6 cellular contexts compared by ENCODE assay signal in the genomic region with DNA sequence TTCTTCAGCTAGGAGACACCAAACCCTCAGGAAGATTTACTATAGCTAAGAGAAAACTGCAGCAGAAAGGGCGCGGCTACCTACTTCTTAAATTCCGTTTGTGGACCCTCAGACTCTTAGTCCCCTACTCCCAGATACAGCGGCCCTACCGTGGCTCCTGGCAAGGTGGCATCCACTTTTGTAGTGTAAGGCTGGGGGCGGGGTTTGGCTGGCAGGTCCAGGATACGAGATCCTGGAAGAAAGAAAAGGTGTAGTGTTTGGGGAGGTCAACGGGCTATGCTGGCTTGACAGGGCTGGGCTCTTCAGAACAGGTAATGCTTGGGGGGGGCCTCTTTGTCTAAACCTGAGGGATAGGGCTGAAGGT. TPM values are rescaled to one million over a fixed set of nuclear protein-coding genes. Genes with fewer than 3 reads are reported as not detected.
A peak's percentile ranks its signal among the peaks of the same experiment; 100 is the strongest.
DNase-seq lines count a peak whose midpoint lies in the region; ATAC-seq and TF ChIP-seq lines count a peak whose summit lies in the region.

No MANE protein-coding gene starts in this region.

- H3K4me1 ChIP-seq in thyroid gland: peaks cover 22 to 32% of the 10 kb centered on the region in 2 donors

- peak overlapping the region; percentile 75 for H3K4me3 ChIP-seq in AG10803 (ENCODE audit: low read length)
- H3K4me3 ChIP-seq in foreskin fibroblast (ENCODE audit: low read depth in 1 of 2, low read length in 2 of 2): peak overlapping the region; percentile 59 to 68
- H3K4me3 ChIP-seq in thyroid gland (replicated peaks in 1 of 3): peak overlapping the region; percentile 32 to 52 (median 46)

- H3K9me3 ChIP-seq in thyroid gland: no peaks in the 10 kb centered on the region

- no peaks in the 10 kb centered on the region for H3K27me3 ChIP-seq in thyroid gland

- no peak for TF ChIP-seq CTCF in AG10803 (conservative IDR thresholded peaks at IDR 0.05; ENCODE audit: low read length)
- no peak for TF ChIP-seq CTCF in foreskin fibroblast (IDR thresholded peaks at IDR 0.05; ENCODE audit: low read depth, low read length)
- no peak for TF ChIP-seq CTCF in thyroid gland (IDR thresholded peaks at IDR 0.05)

- H3K27ac ChIP-seq in thyroid gland: peak overlapping the region; percentile 88 to 98 (median 93)

- DNase-seq in AG10803 (ENCODE audit: low read depth): no peak
- DNase-seq in NCI-H510A treated with DMSO at 0.1 percent for 48 hours (lab: John Stamatoyannopoulos, UW): peak; percentile 82
- DNase-seq in foreskin fibroblast: no peak
- DNase-seq in thyroid gland: peak; percentile 67 to 68

- H3K36me3 ChIP-seq in thyroid gland: no peaks in the 10 kb centered on the region

- intact Hi-C loops in thyroid gland (cut with DNase I): no loop called here

- 2 to 8% methylated on average over 8 of the region's 8 CpGs for WGBS in thyroid gland, 2 donors

- no peak for TF ChIP-seq POLR2A in thyroid gland (IDR thresholded peaks at IDR 0.05)

- no peak for ATAC-seq in HG03432 (IDR thresholded peaks at IDR 0.05; ENCODE audit: unreplicated experiment)
- ATAC-seq in HG02884 (IDR thresholded peaks at IDR 0.05; ENCODE audit: unreplicated experiment): no peak

RNA-seq across cellular contexts. Expression of gene CREB3L4, which starts 0.3 kb away (rescaled TPM):
- 10 to 100 TPM in 3 of 4 donors, 1 to 10 TPM in 1; 6.6 to 23.1 (median 17.0) TPM for total RNA-seq in thyroid gland

RNA-seq across cellular contexts. Expression of gene SLC39A1, which starts 4.6 kb away (rescaled TPM):
- 100 to 1,000 TPM in 2 of 4 donors, 10 to 100 TPM in 2; 90.4 to 109 (median 99.5) TPM for total RNA-seq in thyroid gland

RNA-seq across cellular contexts. Expression of gene JTB, which starts 9.5 kb away (rescaled TPM):
- total RNA-seq in thyroid gland: 100 to 1,000 TPM; 173 to 393 (median 247) TPM

RNA-seq across cellular contexts. Expression of gene CRTC2, which starts 9.6 kb away (rescaled TPM):
- total RNA-seq in thyroid gland: 10 to 100 TPM; 11.4 to 22.5 (median 18.1) TPM

RNA-seq across cellular contexts. Expression of gene RAB13, which starts 18.2 kb away (rescaled TPM):
- total RNA-seq in thyroid gland: 10 to 100 TPM; 30.6 to 48.2 (median 38.1) TPM

Comparison
In these comparisons a context has a peak if more than half of its experiments do, and no peak if none do; other contexts are left out.
1. DNase-seq: peak in NCI-H510A treated with DMSO at 0.1 percent for 48 hours (single experiment) and thyroid gland (2 of 2); none in AG10803 (single experiment) and foreskin fibroblast (0 of 2).
2. Peak in every context shown above with its lines, with median percentiles within 50 percentile points of each other: H3K4me3 ChIP-seq.